Comparison of ENCODE assay signal across 11 cellular contexts in the genomic region with DNA sequence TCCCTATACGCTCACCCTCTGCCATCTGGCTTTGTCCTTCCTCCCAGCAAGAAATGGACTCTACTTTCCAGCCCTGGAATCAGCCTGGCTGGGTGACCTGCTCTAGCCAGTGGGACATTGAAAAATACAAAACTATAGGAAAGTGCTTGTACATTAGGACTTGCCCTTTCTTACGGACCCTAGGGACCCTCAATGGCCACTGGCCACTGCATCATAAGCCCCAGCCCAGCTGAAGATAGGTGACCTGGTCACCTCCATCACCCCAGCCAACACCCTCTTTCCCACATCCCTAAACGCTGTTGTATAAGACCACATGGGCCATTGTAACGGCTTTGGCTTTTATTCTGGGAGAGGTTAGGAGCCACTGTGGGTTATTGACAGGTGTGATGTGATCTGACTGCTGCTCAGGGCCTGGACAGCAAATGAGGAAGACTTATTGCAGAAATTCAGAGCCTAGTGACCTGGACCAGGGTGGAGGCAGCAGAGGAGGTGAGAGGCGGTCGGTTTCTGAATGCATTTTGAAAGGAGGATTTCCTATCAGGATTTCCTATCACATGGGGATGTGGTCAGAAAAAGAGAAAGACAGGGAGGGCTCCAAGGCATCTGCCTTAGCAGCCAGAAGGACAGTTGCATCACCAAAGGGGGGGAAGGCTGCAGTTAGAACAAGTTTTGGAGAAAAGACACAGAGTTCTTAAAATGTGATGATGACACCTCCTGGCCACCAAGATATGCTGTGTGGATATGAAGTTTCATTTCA. TPM values are rescaled to one million over a fixed set of nuclear protein-coding genes. Genes with fewer than 3 reads are reported as not detected.
A peak's percentile ranks its signal among the peaks of the same experiment; 100 is the strongest.
DNase-seq lines count a peak whose midpoint lies in the region; TF ChIP-seq lines count a peak whose summit lies in the region.
"Had no signal": no experiment of that assay in that cellular context is flagged by ENCODE, and none has a peak within 500 bp of the region (broad histone marks: within the 10 kb centered on the region; RNA-seq: fewer than 3 reads in every experiment).

No MANE protein-coding gene starts in this region.

- no peak for TF ChIP-seq EP300 in esophagus muscularis mucosa (IDR thresholded peaks at IDR 0.05)

- H3K79me2 ChIP-seq in neural progenitor cell (ENCODE audit: low read depth) = peaks cover 25% of the 10 kb centered on the region

- H3K9me3 Mint-ChIP-seq in Caco-2 (ENCODE audit: unreplicated experiment) = no peaks in the 10 kb centered on the region
- H3K9me3 Mint-ChIP-seq in activated naive CD8-positive, alpha-beta T cell (ENCODE audit: low read depth) = no peaks in the 10 kb centered on the region
- H3K9me3 Mint-ChIP-seq in neural progenitor cell = no peaks in the 10 kb centered on the region

- CTCF ChIA-PET in Caco-2 (lab: Charles Lee) = no interaction called here

- H3K36me3 ChIP-seq in Caco-2 (ENCODE audit: control insufficient read depth, insufficient read depth, low read length) (no peaks in the 10 kb centered on the region), neural progenitor cell (no peaks in the 10 kb centered on the region), esophagus muscularis mucosa (no peaks in the 10 kb centered on the region)

- 61% methylated on average over 6 of the region's 6 CpGs for WGBS in esophagus muscularis mucosa

- H3K27me3 ChIP-seq in Caco-2 (replicated peaks; ENCODE audit: control insufficient read depth, insufficient read depth, low read length) (no peaks in the 10 kb centered on the region), neural progenitor cell (no peaks in the 10 kb centered on the region), esophagus muscularis mucosa (peaks cover 0 to 9% (median 0%) of the 10 kb centered on the region in 4 donors)

- H3K4me3 ChIP-seq in Caco-2 (ENCODE audit: low read depth, low read length) = no peak overlapping the region
- no peak overlapping the region for H3K4me3 ChIP-seq in neural progenitor cell
- H3K4me3 ChIP-seq in esophagus muscularis mucosa = no peak overlapping the region

- H3K36me3 Mint-ChIP-seq in Caco-2 (ENCODE audit: insufficient read depth, unreplicated experiment) = peaks cover 8% of the 10 kb centered on the region
- no peaks in the 10 kb centered on the region for H3K36me3 Mint-ChIP-seq in activated naive CD8-positive, alpha-beta T cell
- peaks cover 3% of the 10 kb centered on the region for H3K36me3 Mint-ChIP-seq in neural progenitor cell

- H3K4me1 ChIP-seq in Caco-2 (peaks cover 3% of the 10 kb centered on the region; the same call in 1 of the 2 replicates), neural progenitor cell (peaks cover 6% of the 10 kb centered on the region), esophagus muscularis mucosa (peaks cover 17 to 30% (median 28%) of the 10 kb centered on the region in 4 donors)

- H3K4me3 Mint-ChIP-seq in Caco-2 (ENCODE audit: unreplicated experiment) = peak overlapping the region; percentile 80
- peak overlapping the region; percentile 53 for H3K4me3 Mint-ChIP-seq in activated naive CD8-positive, alpha-beta T cell
- peak overlapping the region; percentile 57 for H3K4me3 Mint-ChIP-seq in neural progenitor cell

- H3K9ac ChIP-seq in neural progenitor cell = no peak overlapping the region

- TF ChIP-seq POLR2A in esophagus muscularis mucosa (IDR thresholded peaks at IDR 0.05; ENCODE audit: low read depth) = no peak

- no peak overlapping the region for H3K27ac ChIP-seq in neural progenitor cell
- H3K27ac ChIP-seq in esophagus muscularis mucosa (replicated peaks in 1 of 4) = peak overlapping the region in 2 of 4 donors; percentile 20 to 52

- no peaks in the 10 kb centered on the region for H3K27me3 Mint-ChIP-seq in Caco-2 (ENCODE audit: insufficient read depth, unreplicated experiment)
- H3K27me3 Mint-ChIP-seq in activated naive CD8-positive, alpha-beta T cell = no peaks in the 10 kb centered on the region
- H3K27me3 Mint-ChIP-seq in neural progenitor cell (ENCODE audit: insufficient read depth, low read depth) = peaks cover 9% of the 10 kb centered on the region

- intact Hi-C loops in Caco-2 (cut with micrococcal nuclease; ENCODE audit: unreplicated experiment) = no loop called here
- intact Hi-C loops in esophagus muscularis mucosa (cut with DNase I) = loop anchor here (10.0 kb wide), 1 partner anchor 240 kb away; a partner anchor contains a TSS

- BruUV-seq in Caco-2 (replicated peaks; lab: Mats Ljungman, UMichigan) = no TSS peak

- TF ChIP-seq CTCF in Caco-2 (IDR thresholded peaks at IDR 0.05; ENCODE audit: insufficient read depth in 1 of 2, low read depth in 1 of 2, low read length in 1 of 2, severe bottlenecking in 1 of 2, unreplicated experiment in 1 of 2) (no peak), neural progenitor cell (IDR thresholded peaks at IDR 0.05) (no peak), esophagus muscularis mucosa (IDR thresholded peaks at IDR 0.05) (no peak)

- H3K27ac Mint-ChIP-seq in Caco-2 (ENCODE audit: unreplicated experiment) (peak overlapping the region; percentile 90), neural progenitor cell (no peak overlapping the region)
- no peak overlapping the region for H3K27ac Mint-ChIP-seq in activated naive CD8-positive, alpha-beta T cell

- peaks cover 10% of the 10 kb centered on the region for H4K20me1 ChIP-seq in neural progenitor cell (ENCODE audit: low read depth)

- H3F3A ChIP-seq in neural progenitor cell (ENCODE audit: low read depth) = peaks cover 17% of the 10 kb centered on the region

- peaks cover 8% of the 10 kb centered on the region for H3K4me1 Mint-ChIP-seq in Caco-2 (ENCODE audit: low read depth, unreplicated experiment)
- peaks cover 36% of the 10 kb centered on the region for H3K4me1 Mint-ChIP-seq in activated naive CD8-positive, alpha-beta T cell (ENCODE audit: low read depth)
- H3K4me1 Mint-ChIP-seq in neural progenitor cell = peaks cover 12% of the 10 kb centered on the region

- POLR2A ChIA-PET in Caco-2 (lab: Charles Lee) = no interaction called here

- H3K9me3 ChIP-seq in Caco-2 = peaks cover 4% of the 10 kb centered on the region; the same call in 1 of the 2 replicates
- H3K9me3 ChIP-seq in neural progenitor cell (ENCODE audit: low read depth) = no peaks in the 10 kb centered on the region
- H3K9me3 ChIP-seq in esophagus muscularis mucosa = no peaks in the 10 kb centered on the region

- no peak for DNase-seq in Caco-2
- DNase-seq in MV-4-11 (lab: John Stamatoyannopoulos, UW) = peak; percentile 98
- no peak for DNase-seq in neural progenitor cell (ENCODE audit: low spot score)
- DNase-seq in DMS 273 treated with DMSO at 0.1 percent for 48 hours (lab: John Stamatoyannopoulos, UW) = no peak
- DNase-seq in DMS114 treated with DMSO at 0.1 percent for 48 hours (lab: John Stamatoyannopoulos, UW; ENCODE audit: unreplicated experiment) = no peak
- no peak for DNase-seq in esophagus muscularis mucosa (ENCODE audit: extremely low spot score)
- DNase-seq in DMS153 (lab: John Stamatoyannopoulos, UW) = no peak
- DNase-seq: cerebellar nuclear complex, DMS79 treated with DMSO at 0.1 percent for 48 hours, NCI-H187 treated with DMSO at 0.1 percent for 48 hours had no signal

- no peak overlapping the region for H3K4me2 ChIP-seq in neural progenitor cell

- H2AFZ ChIP-seq in neural progenitor cell (replicated peaks) = no peak overlapping the region

RNA-seq across cellular contexts. Expression of a gene that starts 2.2 kb away (rescaled TPM):
- total RNA-seq in Caco-2 (2022) (77.9 and 90.8 TPM in 2 replicates), neural progenitor cell (ENCODE audit: low replicate concordance) (42.0 and 58.1 TPM in 2 replicates), esophagus muscularis mucosa (10 to 100 TPM; 38.0 to 81.3 (median 56.4) TPM)

RNA-seq across cellular contexts. Expression of a gene that starts 54.3 kb away (rescaled TPM):
- total RNA-seq in Caco-2 (2022) (37.7 and 38.5 TPM in 2 replicates), neural progenitor cell (ENCODE audit: low replicate concordance) (10.9 and 18.5 TPM in 2 replicates), esophagus muscularis mucosa (10 to 100 TPM; 12.6 to 20.8 (median 16.3) TPM)
